Comparison of ENCODE assay signal across 1 cellular context in genomic region chr1:214423045-214423444, GRCh38.
TF ChIP-seq lines count a peak whose summit lies in the region.

No MANE protein-coding gene starts in this region.

TF ChIP-seq in SK-N-SH, 30 proteins besides CTCF, POLR2A, EP300 and RAD21 (continued from another document):
- no peak for TF ChIP-seq ZBTB33 (IDR thresholded peaks at IDR 0.05; ENCODE audit: borderline replicate concordance, low read depth)
- no peak for TF ChIP-seq ELF1 (IDR thresholded peaks at IDR 0.05)
- no peak for TF ChIP-seq REST (IDR thresholded peaks at IDR 0.05; ENCODE audit: low read depth, low read length)
- no peak for TF ChIP-seq MEF2A (IDR thresholded peaks at IDR 0.05; ENCODE audit: borderline replicate concordance, low read depth)
- no peak for TF ChIP-seq GATA2 (CRISPR knock-in tag; IDR thresholded peaks at IDR 0.05)
- TF ChIP-seq SIN3A (IDR thresholded peaks at IDR 0.05; ENCODE audit: borderline replicate concordance, low read depth, low read length), result no peak
- no peak for TF ChIP-seq USF2 (IDR thresholded peaks at IDR 0.05; ENCODE audit: borderline replicate concordance, low read depth, low read length)
- TF ChIP-seq TAF1 (IDR thresholded peaks at IDR 0.05; ENCODE audit: borderline replicate concordance, low read depth, low read length), result no peak
- no peak for TF ChIP-seq CHD2 (IDR thresholded peaks at IDR 0.05; ENCODE audit: low read length, partially characterized antibody)
- no peak for TF ChIP-seq FOXM1 (IDR thresholded peaks at IDR 0.05; ENCODE audit: low read depth)
- TF ChIP-seq USF1 (IDR thresholded peaks at IDR 0.05; ENCODE audit: borderline replicate concordance, low read depth), result no peak
- no peak for TF ChIP-seq FOXJ3 (CRISPR knock-in tag; IDR thresholded peaks at IDR 0.05)
- no peak for TF ChIP-seq MXI1 (IDR thresholded peaks at IDR 0.05; ENCODE audit: low read depth, low read length)
- no peak for TF ChIP-seq NFIC (IDR thresholded peaks at IDR 0.05; ENCODE audit: borderline replicate concordance)
- no peak for TF ChIP-seq EZH2phosphoT487 (IDR thresholded peaks at IDR 0.05; ENCODE audit: borderline replicate concordance, low read depth)
- no peak for TF ChIP-seq RXRA (IDR thresholded peaks at IDR 0.05; ENCODE audit: borderline replicate concordance, low read depth)
- TF ChIP-seq PBX3 (IDR thresholded peaks at IDR 0.05), result no peak
